In the genomic region with DNA sequence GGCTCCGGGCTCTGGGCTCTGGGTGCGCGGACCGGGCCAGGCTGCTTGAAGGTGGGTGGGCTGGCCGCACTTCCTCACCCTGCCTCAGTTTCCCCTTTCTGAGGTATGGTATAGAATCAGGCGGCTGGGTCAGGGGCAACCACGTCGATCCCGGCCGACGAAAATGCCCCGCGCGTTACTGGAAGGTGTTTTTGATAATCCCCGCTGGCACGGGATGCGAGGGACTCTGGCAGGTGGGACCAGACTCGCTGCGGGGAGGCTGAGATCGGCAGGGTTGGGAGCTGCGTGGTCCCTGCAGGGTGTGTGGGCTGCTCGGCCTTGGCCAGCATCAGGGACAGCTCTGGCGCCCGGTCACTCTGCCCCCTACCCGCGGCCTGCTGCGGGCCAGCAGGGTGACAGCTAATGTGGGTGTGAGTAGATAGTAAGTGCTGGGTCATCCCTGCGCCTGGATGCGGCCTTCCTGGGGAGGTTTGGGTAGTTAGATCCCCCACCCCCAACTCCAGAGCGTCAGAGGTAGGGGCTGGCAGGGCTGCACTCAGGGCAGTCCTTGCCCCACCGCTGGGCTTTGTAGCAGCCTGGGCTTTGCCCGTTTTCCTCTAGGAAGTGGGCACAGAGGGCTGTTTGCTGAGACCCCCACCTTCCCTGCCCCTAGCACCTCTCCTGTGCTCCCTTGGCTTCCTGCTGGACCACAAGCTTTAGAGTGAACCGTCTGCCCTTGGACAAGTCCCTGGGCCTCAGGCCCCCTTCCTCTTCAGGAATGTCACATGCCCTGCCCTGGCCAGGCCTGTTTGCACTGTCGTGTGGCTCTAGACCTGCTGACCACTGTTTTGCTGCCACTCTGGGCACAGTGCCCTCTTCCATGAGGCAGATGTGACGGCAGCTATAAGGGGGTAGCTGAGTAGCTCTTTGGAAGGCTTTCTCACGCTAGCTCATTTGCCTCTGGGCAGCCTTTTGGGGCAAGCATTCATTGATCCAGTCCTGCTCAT, we compare ENCODE assay signal across 9 cellular contexts. TPM values are rescaled to one million over a fixed set of nuclear protein-coding genes. Genes with fewer than 3 reads are reported as not detected.
DNase-seq lines count a peak whose midpoint lies in the region; FAIRE-seq lines count a peak whose summit lies in the region.
"Had no signal": no experiment of that assay in that cellular context is flagged by ENCODE, and none has a peak within 500 bp of the region (broad histone marks: within the 10 kb centered on the region; RNA-seq: fewer than 3 reads in every experiment).

No MANE protein-coding gene starts in this region.

- CTCF ChIA-PET in activated naive CD4-positive, alpha-beta T cell treated with anti-CD3 and anti-CD28 coated beads, Interleukin-2, amount 10 ng/mL, durations not matched to agents 7 days and 5 days (lab: Charles Lee), result no interaction called here

- peak overlapping the region; percentile 87 for H3K27ac Mint-ChIP-seq in activated naive CD4-positive, alpha-beta T cell treated with anti-CD3 and anti-CD28 coated beads, Interleukin-2, amount 10 ng/mL, durations not matched to agents 7 days and 5 days

- H3K9me3 Mint-ChIP-seq in activated naive CD4-positive, alpha-beta T cell treated with anti-CD3 and anti-CD28 coated beads, Interleukin-2, amount 10 ng/mL, durations not matched to agents 7 days and 5 days, result no peaks in the 10 kb centered on the region

- peaks cover 7% of the 10 kb centered on the region for H3K36me3 Mint-ChIP-seq in activated naive CD4-positive, alpha-beta T cell treated with anti-CD3 and anti-CD28 coated beads, Interleukin-2, amount 10 ng/mL, durations not matched to agents 7 days and 5 days

- H3K4me3 Mint-ChIP-seq in activated naive CD4-positive, alpha-beta T cell treated with anti-CD3 and anti-CD28 coated beads, Interleukin-2, amount 10 ng/mL, durations not matched to agents 7 days and 5 days, result peak overlapping the region; percentile 90

- FAIRE-seq in HTR-8/SVneo (lab: Jason Lieb, UNC), result peak; percentile 4
- FAIRE-seq: TTC549 had no signal

- peaks cover 40% of the 10 kb centered on the region for H3K4me1 Mint-ChIP-seq in activated naive CD4-positive, alpha-beta T cell treated with anti-CD3 and anti-CD28 coated beads, Interleukin-2, amount 10 ng/mL, durations not matched to agents 7 days and 5 days

- peak; percentile 33 for DNase-seq in COLO829 (ENCODE audit: low spot score)
- no peak for DNase-seq in HTR-8/SVneo (ENCODE audit: insufficient read length, low spot score)
- DNase-seq in activated naive CD4-positive, alpha-beta T cell treated with anti-CD3 and anti-CD28 coated beads, Interleukin-2, amount 10 ng/mL, durations not matched to agents 7 days and 5 days, result no peak
- DNase-seq in head of caudate nucleus, result peak in 41 of 42 donors; percentile 47 to 90 (median 75)
- DNase-seq in occipital lobe (lab: John Stamatoyannopoulos, UW), result peak; percentile 70
- DNase-seq in NK-92 (lab: John Stamatoyannopoulos, UW; ENCODE audit: unreplicated experiment), result no peak
- no peak for DNase-seq in NCI-H2029 (lab: John Stamatoyannopoulos, UW)
- no peak for DNase-seq in iPS-NIHi11 (ENCODE audit: low spot score)

- intact Hi-C loops in head of caudate nucleus (cut with DNase I), result loop anchor here (10.0 kb wide), 1 partner anchor 63 kb away; a partner anchor contains a TSS

- peaks cover 34% of the 10 kb centered on the region for H3K27me3 Mint-ChIP-seq in activated naive CD4-positive, alpha-beta T cell treated with anti-CD3 and anti-CD28 coated beads, Interleukin-2, amount 10 ng/mL, durations not matched to agents 7 days and 5 days

RNA-seq across cellular contexts. Expression of a gene that starts 0.6 kb away (rescaled TPM):
- 15.9 TPM for total RNA-seq in occipital lobe

RNA-seq across cellular contexts. Expression of a gene that starts 4.9 kb away (rescaled TPM):
- 47.3 TPM for total RNA-seq in occipital lobe

RNA-seq across cellular contexts. Expression of a gene that starts 58.6 kb away (rescaled TPM):
- 37.0 TPM for total RNA-seq in occipital lobe

Comparison
In these comparisons a context has a peak if more than half of its experiments do, and no peak if none do; other contexts are left out.
1. DNase-seq: peak in COLO829 (single experiment), head of caudate nucleus (41 of 42) and occipital lobe (single experiment); none in HTR-8/SVneo (single experiment), activated naive CD4-positive, alpha-beta T cell treated with anti-CD3 and anti-CD28 coated beads, Interleukin-2, amount 10 ng/mL, durations not matched to agents 7 days and 5 days (single experiment), NK-92 (single experiment), NCI-H2029 (single experiment) and iPS-NIHi11 (single experiment).